ENCODE assay signal across 12 cellular contexts in genomic region chr3:44529927-44530326, GRCh38. TPM values are rescaled to one million over a fixed set of nuclear protein-coding genes. Genes with fewer than 3 reads are reported as not detected.
DNase-seq lines count a peak whose midpoint lies in the region; ATAC-seq, FAIRE-seq and TF ChIP-seq lines count a peak whose summit lies in the region.
"Had no signal": no experiment of that assay in that cellular context is flagged by ENCODE, and none has a peak within 500 bp of the region (broad histone marks: within the 10 kb centered on the region; RNA-seq: fewer than 3 reads in every experiment).

No MANE protein-coding gene starts in this region.

- H3K36me3 Mint-ChIP-seq in activated naive CD8-positive, alpha-beta T cell treated with anti-CD3 and anti-CD28 coated beads, Interleukin-2, amount 50 U/mL, for 24 hours (ENCODE audit: low read depth): no peaks in the 10 kb centered on the region
- no peaks in the 10 kb centered on the region for H3K36me3 Mint-ChIP-seq in activated naive CD8-positive, alpha-beta T cell treated with anti-CD3 and anti-CD28 coated beads for 36 hours
- no peaks in the 10 kb centered on the region for H3K36me3 Mint-ChIP-seq in stimulated activated naive B cell treated with anti-CD40 and anti-IgM and Interleukin-4, amounts not matched to agents 10 μg/mL and 1 μg/mL and 100 μg/mL, for 72 hours
- H3K36me3 Mint-ChIP-seq in activated T-helper 2 cell treated with anti-CD3 and anti-CD28 coated beads, Interferon-gamma antibody, Interleukin-2, Interleukin-4, amounts not matched to agents 10 μg/mL and 5 μg/mL and 100 μg/mL, durations not matched to agents 14 hours and 24 hours and 36 hours (ENCODE audit: low read depth): no peaks in the 10 kb centered on the region

- no peak overlapping the region for H3K18ac ChIP-seq in mesendoderm (ENCODE audit: low read length)

- H3K27ac ChIP-seq in endothelial cell of umbilical vein (ENCODE audit: insufficient read depth, low read depth, low read length): no peak overlapping the region
- no peak overlapping the region for H3K27ac ChIP-seq in mesendoderm (ENCODE audit: low read depth, low read length)
- H3K27ac ChIP-seq: thyroid gland had no signal

- H2AK5ac ChIP-seq in mesendoderm (ENCODE audit: low read length): no peak overlapping the region

- CTCF ChIA-PET in endothelial cell of umbilical vein (lab: Charles Lee): interaction anchor here (0.9 to 2.7 kb wide), 4 partner anchors 19 to 391 kb away, joined by 3 to 11 read pairs (median 6); no protein-coding TSS in a partner anchor

- DNase-seq in activated naive CD8-positive, alpha-beta T cell treated with anti-CD3 and anti-CD28 coated beads, Interleukin-2, amount 50 U/mL, for 24 hours: peak; percentile 20
- no peak for DNase-seq in activated naive CD8-positive, alpha-beta T cell treated with anti-CD3 and anti-CD28 coated beads for 36 hours
- DNase-seq in NAMALWA (ENCODE audit: low spot score): peak; percentile 52
- DNase-seq in endothelial cell of umbilical vein (ENCODE audit: low read depth, low spot score): peak; percentile 8
- DNase-seq in stimulated activated naive B cell treated with anti-CD40 and anti-IgM and Interleukin-4, amounts not matched to agents 10 μg/mL and 1 μg/mL and 100 μg/mL, for 72 hours: no peak
- no peak for DNase-seq in mesendoderm
- no peak for DNase-seq in activated T-helper 2 cell treated with anti-CD3 and anti-CD28 coated beads, Interferon-gamma antibody, Interleukin-2, Interleukin-4, amounts not matched to agents 10 μg/mL and 5 μg/mL and 100 μg/mL, durations not matched to agents 14 hours and 24 hours and 36 hours (ENCODE audit: low spot score)
- DNase-seq: effector CD4-positive, alpha-beta T cell; NCI-H510A; thyroid gland had no signal

- H3K27me3 Mint-ChIP-seq in activated naive CD8-positive, alpha-beta T cell treated with anti-CD3 and anti-CD28 coated beads, Interleukin-2, amount 50 U/mL, for 24 hours: peaks cover 11% of the 10 kb centered on the region
- peaks cover 18% of the 10 kb centered on the region for H3K27me3 Mint-ChIP-seq in activated naive CD8-positive, alpha-beta T cell treated with anti-CD3 and anti-CD28 coated beads for 36 hours
- H3K27me3 Mint-ChIP-seq in stimulated activated naive B cell treated with anti-CD40 and anti-IgM and Interleukin-4, amounts not matched to agents 10 μg/mL and 1 μg/mL and 100 μg/mL, for 72 hours: peaks cover 21 to 24% of the 10 kb centered on the region in 2 donors
- H3K27me3 Mint-ChIP-seq in activated T-helper 2 cell treated with anti-CD3 and anti-CD28 coated beads, Interferon-gamma antibody, Interleukin-2, Interleukin-4, amounts not matched to agents 10 μg/mL and 5 μg/mL and 100 μg/mL, durations not matched to agents 14 hours and 24 hours and 36 hours (ENCODE audit: low read depth): peaks cover 2% of the 10 kb centered on the region

- no peak for TF ChIP-seq POLR2A in endothelial cell of umbilical vein (IDR thresholded peaks at IDR 0.05; ENCODE audit: low read depth, low read length)

- no peak overlapping the region for H3K4me3 Mint-ChIP-seq in activated naive CD8-positive, alpha-beta T cell treated with anti-CD3 and anti-CD28 coated beads, Interleukin-2, amount 50 U/mL, for 24 hours
- H3K4me3 Mint-ChIP-seq in activated naive CD8-positive, alpha-beta T cell treated with anti-CD3 and anti-CD28 coated beads for 36 hours: no peak overlapping the region
- no peak overlapping the region for H3K4me3 Mint-ChIP-seq in stimulated activated naive B cell treated with anti-CD40 and anti-IgM and Interleukin-4, amounts not matched to agents 10 μg/mL and 1 μg/mL and 100 μg/mL, for 72 hours
- H3K4me3 Mint-ChIP-seq in activated T-helper 2 cell treated with anti-CD3 and anti-CD28 coated beads, Interferon-gamma antibody, Interleukin-2, Interleukin-4, amounts not matched to agents 10 μg/mL and 5 μg/mL and 100 μg/mL, durations not matched to agents 14 hours and 24 hours and 36 hours (ENCODE audit: low read depth): no peak overlapping the region

- no peaks in the 10 kb centered on the region for H3K9me3 Mint-ChIP-seq in activated naive CD8-positive, alpha-beta T cell treated with anti-CD3 and anti-CD28 coated beads, Interleukin-2, amount 50 U/mL, for 24 hours
- no peaks in the 10 kb centered on the region for H3K9me3 Mint-ChIP-seq in activated naive CD8-positive, alpha-beta T cell treated with anti-CD3 and anti-CD28 coated beads for 36 hours
- no peaks in the 10 kb centered on the region for H3K9me3 Mint-ChIP-seq in stimulated activated naive B cell treated with anti-CD40 and anti-IgM and Interleukin-4, amounts not matched to agents 10 μg/mL and 1 μg/mL and 100 μg/mL, for 72 hours
- H3K9me3 Mint-ChIP-seq in activated T-helper 2 cell treated with anti-CD3 and anti-CD28 coated beads, Interferon-gamma antibody, Interleukin-2, Interleukin-4, amounts not matched to agents 10 μg/mL and 5 μg/mL and 100 μg/mL, durations not matched to agents 14 hours and 24 hours and 36 hours: no peaks in the 10 kb centered on the region

- H3K9ac ChIP-seq in endothelial cell of umbilical vein (replicated peaks; ENCODE audit: extremely low read depth, insufficient read depth, low read length): no peak overlapping the region
- H3K9ac ChIP-seq in mesendoderm (ENCODE audit: low read length): no peak overlapping the region

- no peak overlapping the region for H3K4me3 ChIP-seq in endothelial cell of umbilical vein (replicated peaks in 1 of 3; ENCODE audit: insufficient read depth in 1 of 3, low read depth in 1 of 3, low read length in 3 of 3)
- no peak overlapping the region for H3K4me3 ChIP-seq in mesendoderm (ENCODE audit: low read length)
- H3K4me3 ChIP-seq: lung, thyroid gland had no signal

- no peak for ATAC-seq in activated naive CD8-positive, alpha-beta T cell treated with anti-CD3 and anti-CD28 coated beads, Interleukin-2, amount 50 U/mL, for 24 hours
- ATAC-seq in stimulated activated naive B cell treated with anti-CD40 and anti-IgM and Interleukin-4, amounts not matched to agents 10 μg/mL and 1 μg/mL and 100 μg/mL, for 72 hours (replicated peaks): peak; percentile 60 to 64
- no peak for ATAC-seq in HG02642 (IDR thresholded peaks at IDR 0.05; ENCODE audit: poor library complexity, unreplicated experiment)

- peak; percentile 21 to 23 for TF ChIP-seq CTCF in endothelial cell of umbilical vein (IDR thresholded peaks at IDR 0.05; ENCODE audit: extremely low read depth in 1 of 2, insufficient read depth in 1 of 2, low read depth in 1 of 2, low read length in 2 of 2)

- no peak overlapping the region for H3K4ac ChIP-seq in mesendoderm (ENCODE audit: low read depth, low read length)

- BruUV-seq in endothelial cell of umbilical vein (replicated peaks; lab: Mats Ljungman, UMichigan): no TSS peak

- H3K27ac Mint-ChIP-seq in activated naive CD8-positive, alpha-beta T cell treated with anti-CD3 and anti-CD28 coated beads, Interleukin-2, amount 50 U/mL, for 24 hours: no peak overlapping the region
- H3K27ac Mint-ChIP-seq in activated naive CD8-positive, alpha-beta T cell treated with anti-CD3 and anti-CD28 coated beads for 36 hours: no peak overlapping the region
- no peak overlapping the region for H3K27ac Mint-ChIP-seq in stimulated activated naive B cell treated with anti-CD40 and anti-IgM and Interleukin-4, amounts not matched to agents 10 μg/mL and 1 μg/mL and 100 μg/mL, for 72 hours
- no peak overlapping the region for H3K27ac Mint-ChIP-seq in activated T-helper 2 cell treated with anti-CD3 and anti-CD28 coated beads, Interferon-gamma antibody, Interleukin-2, Interleukin-4, amounts not matched to agents 10 μg/mL and 5 μg/mL and 100 μg/mL, durations not matched to agents 14 hours and 24 hours and 36 hours

- H3K79me2 ChIP-seq in endothelial cell of umbilical vein (ENCODE audit: control insufficient read depth, insufficient read depth, low read length): no peaks in the 10 kb centered on the region
- no peaks in the 10 kb centered on the region for H3K79me2 ChIP-seq in mesendoderm (ENCODE audit: control insufficient read depth, insufficient read depth, low read length)

- POLR2A ChIA-PET in endothelial cell of umbilical vein (lab: Charles Lee): no interaction called here

- H3K79me1 ChIP-seq in mesendoderm (ENCODE audit: low read length): no peaks in the 10 kb centered on the region

- no peak overlapping the region for H2AFZ ChIP-seq in endothelial cell of umbilical vein (ENCODE audit: low read depth, low read length)

- no peak overlapping the region for H3K23ac ChIP-seq in mesendoderm (ENCODE audit: low read length)

- no peaks in the 10 kb centered on the region for H3K9me3 ChIP-seq in endothelial cell of umbilical vein (replicated peaks; ENCODE audit: control insufficient read depth, insufficient read depth, low read length)
- H3K9me3 ChIP-seq: thyroid gland had no signal

- H4K5ac ChIP-seq in mesendoderm (ENCODE audit: low read length): no peak overlapping the region

- no peaks in the 10 kb centered on the region for H3K9me1 ChIP-seq in endothelial cell of umbilical vein (replicated peaks; ENCODE audit: control insufficient read depth, extremely low read depth, insufficient read depth, low read length)

- no peaks in the 10 kb centered on the region for H3K36me3 ChIP-seq in endothelial cell of umbilical vein (ENCODE audit: control insufficient read depth in 2 of 2, extremely low read depth in 1 of 2, insufficient read depth in 2 of 2, low read length in 2 of 2)
- no peaks in the 10 kb centered on the region for H3K36me3 ChIP-seq in mesendoderm (ENCODE audit: control insufficient read depth, insufficient read depth, low read length)
- H3K36me3 ChIP-seq: thyroid gland had no signal

- H3K27me3 ChIP-seq in endothelial cell of umbilical vein (ENCODE audit: control insufficient read depth in 2 of 2, insufficient read depth in 2 of 2, low read length in 2 of 2) (no peaks in the 10 kb centered on the region), mesendoderm (ENCODE audit: insufficient read depth, low read length, poor library complexity) (no peaks in the 10 kb centered on the region)
- H3K27me3 ChIP-seq: thyroid gland had no signal

- no peaks in the 10 kb centered on the region for H4K20me1 ChIP-seq in endothelial cell of umbilical vein (replicated peaks; ENCODE audit: control insufficient read depth, extremely low read depth, insufficient read depth, low read length)

- H3K4me2 ChIP-seq in endothelial cell of umbilical vein (ENCODE audit: insufficient read depth, low read length) (no peak overlapping the region), mesendoderm (ENCODE audit: low read length) (no peak overlapping the region)

- no peak for FAIRE-seq in endothelial cell of umbilical vein (lab: Jason Lieb, UNC)

- dilution Hi-C loops in endothelial cell of umbilical vein (cut with MboI; ENCODE audit: extremely low pct_ligation_motif_present, low sequenced_read_pairs): no loop called here

- WGBS in mesendoderm (ENCODE audit: extremely low coverage, insufficient coverage, low lambda C conversion rate): no CpG with 5 or more reads among the region's 1 CpG

- H3K4me1 Mint-ChIP-seq in activated naive CD8-positive, alpha-beta T cell treated with anti-CD3 and anti-CD28 coated beads, Interleukin-2, amount 50 U/mL, for 24 hours: no peaks in the 10 kb centered on the region
- peaks cover 2% of the 10 kb centered on the region for H3K4me1 Mint-ChIP-seq in activated naive CD8-positive, alpha-beta T cell treated with anti-CD3 and anti-CD28 coated beads for 36 hours
- H3K4me1 Mint-ChIP-seq in stimulated activated naive B cell treated with anti-CD40 and anti-IgM and Interleukin-4, amounts not matched to agents 10 μg/mL and 1 μg/mL and 100 μg/mL, for 72 hours: no peaks in the 10 kb centered on the region
- no peaks in the 10 kb centered on the region for H3K4me1 Mint-ChIP-seq in activated T-helper 2 cell treated with anti-CD3 and anti-CD28 coated beads, Interferon-gamma antibody, Interleukin-2, Interleukin-4, amounts not matched to agents 10 μg/mL and 5 μg/mL and 100 μg/mL, durations not matched to agents 14 hours and 24 hours and 36 hours (ENCODE audit: low read depth)

- no peak overlapping the region for H2BK120ac ChIP-seq in mesendoderm (ENCODE audit: low read depth, low read length)

- no peak overlapping the region for H2BK15ac ChIP-seq in mesendoderm (replicated peaks; ENCODE audit: low read depth)

- no peak overlapping the region for H3K56ac ChIP-seq in mesendoderm (ENCODE audit: low read length)

- intact Hi-C loops in endothelial cell of umbilical vein (cut with micrococcal nuclease): loop anchor here (5.0 kb wide), 1 partner anchor 447 kb away; the partner anchor contains the start of genes EXOSC7 and ZDHHC3
- intact Hi-C loops in activated T-helper 2 cell treated with anti-CD3 and anti-CD28 coated beads, Interferon-gamma antibody, Interleukin-2, Interleukin-4, amounts not matched to agents 10 μg/mL and 5 μg/mL and 100 μg/mL, durations not matched to agents 14 hours and 24 hours and 36 hours (cut with micrococcal nuclease): loop anchor here (5.0 to 10.0 kb wide), 4 partner anchors 95 to 505 kb away; partner anchors contain the start of genes EXOSC7, ZDHHC3 and ZNF197

- H4K8ac ChIP-seq in mesendoderm (ENCODE audit: low read depth, low read length): no peak overlapping the region

- H2BK5ac ChIP-seq in mesendoderm (ENCODE audit: low read length): no peak overlapping the region

- H3K4me1 ChIP-seq in endothelial cell of umbilical vein (ENCODE audit: control insufficient read depth, extremely low read depth, insufficient read depth, low read length) (no peaks in the 10 kb centered on the region), mesendoderm (ENCODE audit: control insufficient read depth, low read depth, low read length) (no peaks in the 10 kb centered on the region)
- H3K4me1 ChIP-seq: thyroid gland had no signal

RNA-seq across cellular contexts. Expression of gene ZKSCAN7, which starts 25.1 kb away (rescaled TPM):
- 1 to 10 TPM; 4.4 to 4.5 TPM for total RNA-seq in activated naive CD8-positive, alpha-beta T cell treated with anti-CD3 and anti-CD28 coated beads for 36 hours
- 0.95 and 1.9 TPM in 2 replicates for total RNA-seq in endothelial cell of umbilical vein
- polyA plus RNA-seq in endothelial cell of umbilical vein: 0.75 and 0.83 TPM in 2 replicates
- 0.56 and 0.72 TPM in 2 replicates for polyA plus RNA-seq in endothelial cell of umbilical vein (2011; cell fraction: cytosol; rRNA removed)
- 1.7 and 2.1 TPM in 2 replicates for polyA plus RNA-seq in endothelial cell of umbilical vein (2011; cell fraction: nucleus; rRNA removed)
- polyA plus RNA-seq in endothelial cell of umbilical vein (2012): 0.49 and 0.51 TPM in 2 replicates
- polyA minus RNA-seq in endothelial cell of umbilical vein: 1.3 and 1.9 TPM in 2 replicates
- not detected for polyA minus RNA-seq in endothelial cell of umbilical vein (2011; cell fraction: cytosol; rRNA and poly(A)+ RNA removed)
- 1.1 and 1.6 TPM in 2 replicates for polyA minus RNA-seq in endothelial cell of umbilical vein (2011; cell fraction: nucleus; rRNA and poly(A)+ RNA removed)
- 5.4 TPM for polyA plus RNA-seq in mesendoderm (2013, experiment 1 of 2)
- 5.4 TPM for polyA plus RNA-seq in mesendoderm (2013, experiment 2 of 2)
- 0.83 and 1.3 TPM in 2 replicates for total RNA-seq in activated T-helper 2 cell treated with anti-CD3 and anti-CD28 coated beads, Interferon-gamma antibody, Interleukin-2, Interleukin-4, amounts not matched to agents 10 μg/mL and 5 μg/mL and 100 μg/mL, durations not matched to agents 14 hours and 24 hours and 36 hours

RNA-seq across cellular contexts. Expression of gene ZNF445, which starts 52.5 kb away (rescaled TPM):
- 10 to 100 TPM; 12.2 to 13.4 TPM for total RNA-seq in activated naive CD8-positive, alpha-beta T cell treated with anti-CD3 and anti-CD28 coated beads for 36 hours
- total RNA-seq in endothelial cell of umbilical vein: 15.0 and 17.8 TPM in 2 replicates
- 2.1 and 2.3 TPM in 2 replicates for polyA plus RNA-seq in endothelial cell of umbilical vein
- 2.3 and 2.4 TPM in 2 replicates for polyA plus RNA-seq in endothelial cell of umbilical vein (2011; cell fraction: cytosol; rRNA removed)
- polyA plus RNA-seq in endothelial cell of umbilical vein (2011; cell fraction: nucleus; rRNA removed): 8.5 and 9.8 TPM in 2 replicates
- polyA plus RNA-seq in endothelial cell of umbilical vein (2012): 3.5 and 4.3 TPM in 2 replicates
- polyA minus RNA-seq in endothelial cell of umbilical vein: 15.9 and 19.6 TPM in 2 replicates
- polyA minus RNA-seq in endothelial cell of umbilical vein (2011; cell fraction: cytosol; rRNA and poly(A)+ RNA removed): 4.3 TPM
- polyA minus RNA-seq in endothelial cell of umbilical vein (2011; cell fraction: nucleus; rRNA and poly(A)+ RNA removed): 8.8 and 11.3 TPM in 2 replicates
- 5.7 TPM for polyA plus RNA-seq in mesendoderm (2013, experiment 1 of 2)
- 5.3 TPM for polyA plus RNA-seq in mesendoderm (2013, experiment 2 of 2)
- total RNA-seq in activated T-helper 2 cell treated with anti-CD3 and anti-CD28 coated beads, Interferon-gamma antibody, Interleukin-2, Interleukin-4, amounts not matched to agents 10 μg/mL and 5 μg/mL and 100 μg/mL, durations not matched to agents 14 hours and 24 hours and 36 hours: 22.6 and 24.0 TPM in 2 replicates

RNA-seq across cellular contexts. Expression of gene ZNF660, which starts 54.8 kb away (rescaled TPM):
- 1 to 10 TPM in 1 of 2 experiments, under 1 TPM in 1; 0.94 to 1.6 TPM for total RNA-seq in activated naive CD8-positive, alpha-beta T cell treated with anti-CD3 and anti-CD28 coated beads for 36 hours
- total RNA-seq in endothelial cell of umbilical vein: 1.0 and 1.5 TPM in 2 replicates
- 0.38 and 0.44 TPM in 2 replicates for polyA plus RNA-seq in endothelial cell of umbilical vein
- 0.35 and 0.39 TPM in 2 replicates for polyA plus RNA-seq in endothelial cell of umbilical vein (2011; cell fraction: cytosol; rRNA removed)
- 1.0 and 1.3 TPM in 2 replicates for polyA plus RNA-seq in endothelial cell of umbilical vein (2011; cell fraction: nucleus; rRNA removed)
- polyA plus RNA-seq in endothelial cell of umbilical vein (2012): 0.36 and 0.63 TPM in 2 replicates
- 1.2 and 2.5 TPM in 2 replicates for polyA minus RNA-seq in endothelial cell of umbilical vein
- polyA minus RNA-seq in endothelial cell of umbilical vein (2011; cell fraction: cytosol; rRNA and poly(A)+ RNA removed): not detected
- 3.1 and 3.4 TPM in 2 replicates for polyA minus RNA-seq in endothelial cell of umbilical vein (2011; cell fraction: nucleus; rRNA and poly(A)+ RNA removed)
- polyA plus RNA-seq in mesendoderm (2013, experiment 1 of 2): 6.3 TPM
- polyA plus RNA-seq in mesendoderm (2013, experiment 2 of 2): 6.5 TPM
- total RNA-seq in activated T-helper 2 cell treated with anti-CD3 and anti-CD28 coated beads, Interferon-gamma antibody, Interleukin-2, Interleukin-4, amounts not matched to agents 10 μg/mL and 5 μg/mL and 100 μg/mL, durations not matched to agents 14 hours and 24 hours and 36 hours: 0.07 and 0.32 TPM in 2 replicates

Comparison
In these comparisons a context has a peak if more than half of its experiments do, and no peak if none do; other contexts are left out.
1. DNase-seq: peak in activated naive CD8-positive, alpha-beta T cell treated with anti-CD3 and anti-CD28 coated beads, Interleukin-2, amount 50 U/mL, for 24 hours (single experiment), NAMALWA (single experiment) and endothelial cell of umbilical vein (single experiment); none in activated naive CD8-positive, alpha-beta T cell treated with anti-CD3 and anti-CD28 coated beads for 36 hours (single experiment), stimulated activated naive B cell treated with anti-CD40 and anti-IgM and Interleukin-4, amounts not matched to agents 10 μg/mL and 1 μg/mL and 100 μg/mL, for 72 hours (single experiment), mesendoderm (single experiment) and activated T-helper 2 cell treated with anti-CD3 and anti-CD28 coated beads, Interferon-gamma antibody, Interleukin-2, Interleukin-4, amounts not matched to agents 10 μg/mL and 5 μg/mL and 100 μg/mL, durations not matched to agents 14 hours and 24 hours and 36 hours (single experiment).
2. ATAC-seq: peak in stimulated activated naive B cell treated with anti-CD40 and anti-IgM and Interleukin-4, amounts not matched to agents 10 μg/mL and 1 μg/mL and 100 μg/mL, for 72 hours (2 of 2); none in activated naive CD8-positive, alpha-beta T cell treated with anti-CD3 and anti-CD28 coated beads, Interleukin-2, amount 50 U/mL, for 24 hours (single experiment) and HG02642 (single experiment).